Comparison of ENCODE assay signal across 20 cellular contexts in the genomic region with DNA sequence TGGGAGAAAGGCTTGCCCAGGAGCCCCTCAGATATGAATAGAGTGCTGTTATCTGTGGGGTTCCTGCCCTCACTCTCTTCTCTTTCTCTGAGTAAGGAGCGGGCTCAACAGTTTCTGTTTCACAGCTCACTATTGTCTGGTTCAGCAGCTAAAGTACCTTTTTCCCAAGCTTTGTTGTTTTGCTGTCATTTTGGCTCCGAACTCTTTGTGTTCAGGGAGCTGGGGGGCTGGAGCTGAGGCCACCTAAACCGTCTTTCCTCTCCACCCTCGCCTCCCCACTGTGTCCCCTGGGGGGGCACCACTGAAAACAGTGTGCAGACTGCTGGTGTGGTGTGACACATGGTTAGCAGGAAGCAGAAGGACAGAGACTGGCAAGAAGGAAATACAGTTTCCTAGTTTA. TPM values are rescaled to one million over a fixed set of nuclear protein-coding genes. Genes with fewer than 3 reads are reported as not detected.
A peak's percentile ranks its signal among the peaks of the same experiment; 100 is the strongest.
DNase-seq lines count a peak whose midpoint lies in the region; FAIRE-seq and TF ChIP-seq lines count a peak whose summit lies in the region.
"Had no signal": no experiment of that assay in that cellular context is flagged by ENCODE, and none has a peak within 500 bp of the region (broad histone marks: within the 10 kb centered on the region; RNA-seq: fewer than 3 reads in every experiment).

No MANE protein-coding gene starts in this region.

- H3K79me1 ChIP-seq in trophoblast cell (ENCODE audit: low read length): no peaks in the 10 kb centered on the region

- no peaks in the 10 kb centered on the region for H3K27me3 Mint-ChIP-seq in activated CD4-positive, alpha-beta T cell treated with anti-CD3 and anti-CD28 coated beads, Interleukin-2, amount 10 ng/mL, durations not matched to agents 7 days and 5 days
- H3K27me3 Mint-ChIP-seq in endodermal cell (ENCODE audit: insufficient read depth): no peaks in the 10 kb centered on the region
- no peaks in the 10 kb centered on the region for H3K27me3 Mint-ChIP-seq in Caco-2 (ENCODE audit: insufficient read depth, unreplicated experiment)
- H3K27me3 Mint-ChIP-seq: activated B cell treated with CpG ODN at 0.5 μM for 24 hours; CD4-positive, alpha-beta T cell; central memory CD8-positive, alpha-beta T cell had no signal

- no peak for DNase-seq in activated CD4-positive, alpha-beta T cell treated with anti-CD3 and anti-CD28 coated beads, Interleukin-2, amount 10 ng/mL, durations not matched to agents 7 days and 5 days
- DNase-seq in activated CD4-positive, alpha-beta T cell treated with anti-CD3 and anti-CD28 coated beads, Interleukin-2, amount 50 U/mL, for 48 hours: no peak
- DNase-seq in Kasumi-1 (lab: John Stamatoyannopoulos, UW) (peak; percentile 81 to 84), endodermal cell (peak; percentile 35), small intestine (peak; percentile 11), trophoblast cell (no peak), NCI-H187 treated with DMSO at 0.1 percent for 48 hours (lab: John Stamatoyannopoulos, UW) (no peak), Caco-2 (no peak)
- DNase-seq: activated B cell treated with CpG ODN at 0.5 μM for 24 hours; CD4-positive, alpha-beta T cell; foreskin fibroblast; mammary epithelial cell; NCI-H2171 treated with DMSO at 0.1 percent for 48 hours; RPMI8226; sigmoid colon; stimulated activated CD4-positive, alpha-beta T cell treated with anti-CD3 and anti-CD28 coated beads, Interleukin-4, amount 100 ng/mL, for 24 hours; tibial artery had no signal

- H3K36me3 Mint-ChIP-seq in activated CD4-positive, alpha-beta T cell treated with anti-CD3 and anti-CD28 coated beads, Interleukin-2, amount 10 ng/mL, durations not matched to agents 7 days and 5 days (ENCODE audit: low read depth): peaks cover 15% of the 10 kb centered on the region
- H3K36me3 Mint-ChIP-seq in endodermal cell (ENCODE audit: low read depth) (peaks cover 27% of the 10 kb centered on the region), Caco-2 (ENCODE audit: insufficient read depth, unreplicated experiment) (peaks cover 3% of the 10 kb centered on the region)

- no peak overlapping the region for H2AK5ac ChIP-seq in trophoblast cell (ENCODE audit: low read length)

- H3K27ac ChIP-seq in endodermal cell (ENCODE audit: low read depth, low read length) (no peak overlapping the region), small intestine (ENCODE audit: low read depth in 1 of 2, low read length in 1 of 2) (peak overlapping the region in 1 of 2 donors; percentile 29), trophoblast cell (ENCODE audit: low read depth, low read length) (no peak overlapping the region)
- H3K27ac ChIP-seq: sigmoid colon, tibial artery had no signal

- no peak overlapping the region for H2BK120ac ChIP-seq in trophoblast cell (ENCODE audit: insufficient read depth, low read length, poor library complexity)

- H3K9me3 Mint-ChIP-seq in activated CD4-positive, alpha-beta T cell treated with anti-CD3 and anti-CD28 coated beads, Interleukin-2, amount 10 ng/mL, durations not matched to agents 7 days and 5 days: no peaks in the 10 kb centered on the region
- H3K9me3 Mint-ChIP-seq in endodermal cell (no peaks in the 10 kb centered on the region), Caco-2 (ENCODE audit: unreplicated experiment) (no peaks in the 10 kb centered on the region)
- H3K9me3 Mint-ChIP-seq: activated B cell treated with CpG ODN at 0.5 μM for 24 hours; CD4-positive, alpha-beta T cell; central memory CD8-positive, alpha-beta T cell had no signal

- H2BK5ac ChIP-seq in trophoblast cell (ENCODE audit: low read depth, low read length, poor library complexity): no peak overlapping the region

- H3K27me3 ChIP-seq in endodermal cell (ENCODE audit: control insufficient read depth, insufficient read depth, low read length, poor library complexity, severe bottlenecking) (no peaks in the 10 kb centered on the region), small intestine (ENCODE audit: control insufficient read depth in 2 of 2, insufficient read depth in 2 of 2, low read length in 2 of 2) (no peaks in the 10 kb centered on the region), trophoblast cell (ENCODE audit: insufficient read depth, low read length) (no peaks in the 10 kb centered on the region), Caco-2 (replicated peaks; ENCODE audit: control insufficient read depth, insufficient read depth, low read length) (no peaks in the 10 kb centered on the region)
- H3K27me3 ChIP-seq: sigmoid colon, tibial artery had no signal

- H3K4ac ChIP-seq in trophoblast cell (ENCODE audit: low read depth, low read length): no peak overlapping the region

- FAIRE-seq in small intestine (lab: Jason Lieb, UNC): no peak
- FAIRE-seq: endometrium, GM12891 had no signal

- H4K91ac ChIP-seq in trophoblast cell (ENCODE audit: low read depth, low read length): no peak overlapping the region

- H3K27ac Mint-ChIP-seq in activated CD4-positive, alpha-beta T cell treated with anti-CD3 and anti-CD28 coated beads, Interleukin-2, amount 10 ng/mL, durations not matched to agents 7 days and 5 days: peak overlapping the region; percentile 83
- H3K27ac Mint-ChIP-seq in endodermal cell (no peak overlapping the region), Caco-2 (ENCODE audit: unreplicated experiment) (no peak overlapping the region)
- H3K27ac Mint-ChIP-seq: activated B cell treated with CpG ODN at 0.5 μM for 24 hours; CD4-positive, alpha-beta T cell had no signal

- H3K4me3 ChIP-seq in endodermal cell (ENCODE audit: low read length) (no peak overlapping the region), small intestine (ENCODE audit: low read depth in 1 of 2, low read length in 2 of 2) (no peak overlapping the region), trophoblast cell (ENCODE audit: low read depth, low read length) (no peak overlapping the region), Caco-2 (ENCODE audit: low read depth, low read length) (no peak overlapping the region)
- H3K4me3 ChIP-seq: sigmoid colon, tibial artery had no signal

- no peaks in the 10 kb centered on the region for H3K79me2 ChIP-seq in trophoblast cell (ENCODE audit: control insufficient read depth, insufficient read depth, low read length, poor library complexity)

- 71 to 77% methylated on average over 1 to 4 of the region's 4 CpGs for WGBS in endodermal cell (ENCODE audit: insufficient coverage in 1 of 2, insufficient read length in 1 of 2), 2 experiments
- 48 to 58% (median 52%) methylated on average over 4 of the region's 4 CpGs for WGBS in small intestine, 3 donors
- WGBS in trophoblast cell (ENCODE audit: extremely low coverage, insufficient coverage, insufficient read length): no CpG with 5 or more reads among the region's 4 CpGs

- no peak overlapping the region for H2AFZ ChIP-seq in trophoblast cell (ENCODE audit: insufficient read depth, low read length, poor library complexity)

- H4K8ac ChIP-seq in trophoblast cell (ENCODE audit: low read depth, low read length): no peak overlapping the region

- H3K4me1 ChIP-seq in endodermal cell (ENCODE audit: control insufficient read depth, insufficient read depth, low read length): no peaks in the 10 kb centered on the region
- H3K4me1 ChIP-seq in small intestine (ENCODE audit: control insufficient read depth in 2 of 2, insufficient read depth in 1 of 2, low read depth in 1 of 2, low read length in 1 of 2): no peaks in the 10 kb centered on the region
- H3K4me1 ChIP-seq in trophoblast cell (ENCODE audit: control insufficient read depth in 1 of 2, insufficient read depth in 2 of 2, low read length in 2 of 2): peaks cover 4 to 14% of the 10 kb centered on the region in 2 experiments
- no peaks in the 10 kb centered on the region for H3K4me1 ChIP-seq in Caco-2
- H3K4me1 ChIP-seq: tibial artery had no signal

- H3K36me3 ChIP-seq in endodermal cell (ENCODE audit: control insufficient read depth, insufficient read depth, low read length): peaks cover 21% of the 10 kb centered on the region
- H3K36me3 ChIP-seq in small intestine (ENCODE audit: control insufficient read depth in 2 of 2, insufficient read depth in 2 of 2, low read length in 2 of 2): no peaks in the 10 kb centered on the region
- peaks cover 7 to 14% of the 10 kb centered on the region in 2 experiments for H3K36me3 ChIP-seq in trophoblast cell (ENCODE audit: control insufficient read depth in 1 of 2, insufficient read depth in 2 of 2, low read length in 2 of 2)
- H3K36me3 ChIP-seq in Caco-2 (ENCODE audit: control insufficient read depth, insufficient read depth, low read length): no peaks in the 10 kb centered on the region

- POLR2A ChIA-PET in activated CD4-positive, alpha-beta T cell treated with anti-CD3 and anti-CD28 coated beads, Interleukin-2, amount 10 ng/mL, durations not matched to agents 7 days and 5 days (lab: Charles Lee): no interaction called here
- POLR2A ChIA-PET in Caco-2 (lab: Charles Lee): no interaction called here

- no peak overlapping the region for H3K18ac ChIP-seq in trophoblast cell (ENCODE audit: low read length)

- H3K4me1 Mint-ChIP-seq in activated CD4-positive, alpha-beta T cell treated with anti-CD3 and anti-CD28 coated beads, Interleukin-2, amount 10 ng/mL, durations not matched to agents 7 days and 5 days: peaks cover 52% of the 10 kb centered on the region
- H3K4me1 Mint-ChIP-seq in endodermal cell: peaks cover 14% of the 10 kb centered on the region
- H3K4me1 Mint-ChIP-seq in Caco-2 (ENCODE audit: low read depth, unreplicated experiment): no peaks in the 10 kb centered on the region

- H4K12ac ChIP-seq in trophoblast cell (ENCODE audit: low read depth, low read length): no peak overlapping the region

- H3K4me3 Mint-ChIP-seq in activated CD4-positive, alpha-beta T cell treated with anti-CD3 and anti-CD28 coated beads, Interleukin-2, amount 10 ng/mL, durations not matched to agents 7 days and 5 days: no peak overlapping the region
- no peak overlapping the region for H3K4me3 Mint-ChIP-seq in endodermal cell
- no peak overlapping the region for H3K4me3 Mint-ChIP-seq in Caco-2 (ENCODE audit: unreplicated experiment)
- H3K4me3 Mint-ChIP-seq: activated B cell treated with CpG ODN at 0.5 μM for 24 hours; CD4-positive, alpha-beta T cell; central memory CD8-positive, alpha-beta T cell had no signal

- H3K9me3 ChIP-seq in endodermal cell (ENCODE audit: control insufficient read depth, low read length) (no peaks in the 10 kb centered on the region), small intestine (ENCODE audit: control insufficient read depth, low read depth) (no peaks in the 10 kb centered on the region), trophoblast cell (ENCODE audit: insufficient read depth, low read depth, low read length) (no peaks in the 10 kb centered on the region), Caco-2 (no peaks in the 10 kb centered on the region)
- H3K9me3 ChIP-seq: sigmoid colon, tibial artery had no signal

- H3K23ac ChIP-seq in trophoblast cell (ENCODE audit: low read length): no peak overlapping the region

- CTCF ChIA-PET in activated CD4-positive, alpha-beta T cell treated with anti-CD3 and anti-CD28 coated beads, Interleukin-2, amount 10 ng/mL, durations not matched to agents 7 days and 5 days (lab: Charles Lee): interaction anchor here (0.7 kb wide), 1 partner anchor 16 kb away, joined by 3 read pairs; no protein-coding TSS in a partner anchor
- CTCF ChIA-PET in Caco-2 (lab: Charles Lee): no interaction called here

- H3K14ac ChIP-seq in trophoblast cell (ENCODE audit: low read length): no peak overlapping the region

- TF ChIP-seq CTCF in endodermal cell (conservative IDR thresholded peaks at IDR 0.05) (no peak), Caco-2 (IDR thresholded peaks at IDR 0.05; ENCODE audit: insufficient read depth in 1 of 2, low read depth in 1 of 2, low read length in 1 of 2, severe bottlenecking in 1 of 2, unreplicated experiment in 1 of 2) (no peak)

- H2BK12ac ChIP-seq in trophoblast cell (ENCODE audit: low read length): no peak overlapping the region

- intact Hi-C loops in Caco-2 (cut with micrococcal nuclease; ENCODE audit: unreplicated experiment): no loop called here

- no peak overlapping the region for H3K9ac ChIP-seq in endodermal cell (ENCODE audit: extremely low read depth, low read length, poor library complexity, severe bottlenecking)
- H3K9ac ChIP-seq in trophoblast cell (ENCODE audit: low read length): no peak overlapping the region

- no peak overlapping the region for H3K4me2 ChIP-seq in trophoblast cell (ENCODE audit: low read length)

- no TSS peak for BruUV-seq in Caco-2 (replicated peaks; lab: Mats Ljungman, UMichigan)

RNA-seq across cellular contexts. Expression of a gene that starts 51.4 kb away (rescaled TPM):
- total RNA-seq in activated CD4-positive, alpha-beta T cell treated with anti-CD3 and anti-CD28 coated beads, Interleukin-2, amount 10 ng/mL, durations not matched to agents 7 days and 5 days: 10 to 100 TPM; 12.5 to 13.2 TPM
- total RNA-seq in endodermal cell (10 to 100 TPM; 26.1 to 34.7 TPM), Caco-2 (2022) (12.2 and 12.3 TPM in 2 replicates)
- 19.8 TPM for polyA plus RNA-seq in endodermal cell (2013, experiment 1 of 2)
- 19.2 TPM for polyA plus RNA-seq in endodermal cell (2013, experiment 2 of 2)
- 1 to 10 TPM; 1.1 to 5.6 (median 1.4) TPM for polyA plus RNA-seq in small intestine
- 11.6 and 12.1 TPM in 2 replicates for polyA plus RNA-seq in trophoblast cell (2013)

Comparison
In these comparisons a context has a peak if more than half of its experiments do, and no peak if none do; other contexts are left out.
1. DNase-seq: peak in Kasumi-1 (2 of 2), endodermal cell (single experiment) and small intestine (single experiment); none in activated CD4-positive, alpha-beta T cell treated with anti-CD3 and anti-CD28 coated beads, Interleukin-2, amount 10 ng/mL, durations not matched to agents 7 days and 5 days (single experiment), activated CD4-positive, alpha-beta T cell treated with anti-CD3 and anti-CD28 coated beads, Interleukin-2, amount 50 U/mL, for 48 hours (0 of 2), trophoblast cell (0 of 2), NCI-H187 treated with DMSO at 0.1 percent for 48 hours (single experiment) and Caco-2 (0 of 2).